32 cellular contexts compared by ENCODE assay signal in genomic region chr16:3766177-3766576, GRCh38.
"Had no signal": no experiment of that assay in that cellular context is flagged by ENCODE, and none has a peak within 500 bp of the region (broad histone marks: within the 10 kb centered on the region; RNA-seq: fewer than 3 reads in every experiment).

No MANE protein-coding gene starts in this region.

- DNase-seq: Karpas-422, Kasumi-1, KG1, MG63, MM.1S, MV-4-11, NCI-H1048, NCI-H1092, NCI-H1092 treated with DMSO at 0.1 percent for 48 hours, NCI-H1105, NCI-H1105 treated with DMSO at 0.1 percent for 48 hours, NCI-H1417, NCI-H1417 treated with DMSO at 0.1 percent for 48 hours, NCI-H1436, NCI-H1436 treated with DMSO at 0.1 percent for 48 hours, NCI-H146, NCI-H1694, NCI-H1694 treated with DMSO at 0.1 percent for 48 hours, NCI-H187, NCI-H187 treated with DMSO at 0.1 percent for 48 hours, NCI-H1930, NCI-H2029, NCI-H2029 treated with DMSO at 0.1 percent for 48 hours, NCI-H2081, NCI-H2081 treated with DMSO at 0.1 percent for 48 hours, NCI-H2107, NCI-H2171, NCI-H2227 treated with DMSO at 0.1 percent for 48 hours, NCI-H226, NCI-H345, NCI-H446, NCI-H446 treated with DMSO at 0.1 percent for 48 hours had no signal
